Comparison of ENCODE assay signal across 1 cellular context in the genomic region with DNA sequence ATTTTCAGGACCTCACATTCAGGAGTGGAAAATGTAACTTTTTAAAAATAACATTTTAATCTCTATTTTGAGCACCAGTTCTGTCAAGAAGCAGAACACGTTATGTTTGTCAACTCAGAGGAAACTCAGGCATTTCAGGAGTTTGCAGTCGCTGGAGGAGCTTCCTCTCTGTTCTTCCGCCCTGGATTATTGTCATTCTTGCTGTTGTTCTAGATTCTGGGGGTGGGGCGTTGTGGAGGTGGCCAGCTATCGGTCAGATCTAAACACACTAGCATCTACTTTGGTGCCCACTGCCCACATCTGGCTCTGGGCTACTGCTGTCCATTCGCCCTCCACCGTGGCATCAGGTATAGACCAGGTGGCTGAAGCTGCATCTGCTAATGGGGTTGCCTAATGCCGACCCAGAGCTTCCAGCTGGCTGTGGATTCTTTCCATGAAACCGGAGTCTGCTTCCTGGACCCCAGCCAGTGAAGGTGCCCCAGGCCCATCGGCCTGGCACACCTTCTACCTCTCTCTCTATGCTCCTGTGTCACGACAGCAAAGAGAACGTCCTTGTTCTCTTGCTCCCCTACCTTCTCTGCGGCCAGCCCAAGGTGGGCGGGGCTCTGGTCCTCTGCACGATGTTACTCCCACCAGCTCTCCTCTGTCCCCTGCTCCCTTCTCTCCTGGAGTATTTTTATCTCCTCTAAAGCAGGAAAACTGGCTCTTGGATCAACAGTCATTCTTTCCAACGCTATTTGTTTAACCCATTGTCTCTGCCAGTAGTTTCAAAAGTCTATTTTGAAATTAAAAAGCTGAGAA.
TF ChIP-seq lines count a peak whose summit lies in the region.

No MANE protein-coding gene starts in this region.

TF ChIP-seq in endothelial cell of umbilical vein, 7 proteins besides CTCF, POLR2A, EP300 and RAD21:
- TF ChIP-seq FOS (IDR thresholded peaks at IDR 0.05; ENCODE audit: borderline replicate concordance, insufficient read depth, low read length) (no peak), MYC (IDR thresholded peaks at IDR 0.05; ENCODE audit: low read depth, low read length) (no peak), MAX (IDR thresholded peaks at IDR 0.05; ENCODE audit: insufficient read depth, insufficient read length) (no peak), JUN (IDR thresholded peaks at IDR 0.05; ENCODE audit: borderline replicate concordance, insufficient read depth, insufficient read length, low read depth) (no peak), POLR2AphosphoS5 (IDR thresholded peaks at IDR 0.05; ENCODE audit: insufficient read depth, low read depth, low read length) (no peak), EZH2 (IDR thresholded peaks at IDR 0.05; ENCODE audit: borderline replicate concordance, low read depth, low read length, severe bottlenecking) (no peak)
